In the genomic region with DNA sequence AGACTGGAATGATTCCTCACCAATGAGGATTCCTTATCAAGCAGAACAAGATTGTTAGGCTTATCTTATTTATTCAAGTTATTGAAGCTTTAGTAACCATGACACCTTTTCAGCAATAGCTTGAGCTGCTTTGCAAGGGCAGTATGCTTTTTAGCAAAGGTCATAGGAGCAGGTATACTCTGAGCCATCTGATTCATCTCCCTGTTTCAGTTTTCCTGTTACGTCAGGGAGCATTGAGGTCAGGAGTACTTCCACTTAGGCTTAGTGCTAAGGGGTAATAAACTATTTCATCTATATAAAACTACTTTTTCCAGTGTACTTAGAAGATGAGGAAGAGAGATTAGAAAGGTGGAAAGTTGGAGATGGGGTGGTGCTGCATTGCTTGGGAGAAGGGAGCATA, we compare ENCODE assay signal across 23 cellular contexts. TPM values are rescaled to one million over a fixed set of nuclear protein-coding genes. Genes with fewer than 3 reads are reported as not detected.
DNase-seq lines count a peak whose midpoint lies in the region; ATAC-seq and FAIRE-seq lines count a peak whose summit lies in the region.
"Had no signal": no experiment of that assay in that cellular context is flagged by ENCODE, and none has a peak within 500 bp of the region (broad histone marks: within the 10 kb centered on the region; RNA-seq: fewer than 3 reads in every experiment).

No MANE protein-coding gene starts in this region.

- no peaks in the 10 kb centered on the region for H3K27me3 Mint-ChIP-seq in activated T-helper 1 cell treated with anti-CD3 and anti-CD28 coated beads, Interleukin-12 subunit alpha, Interleukin-12 subunit beta, Interleukin-2, Interleukin-4 antibody, amounts not matched to agents 30 ng/mL and 10 ng/mL and 1 ng/mL, durations not matched to agents 14 hours and 24 hours and 36 hours (ENCODE audit: insufficient read depth)
- H3K27me3 Mint-ChIP-seq in immature natural killer cell (ENCODE audit: low read depth in 3 of 3): peaks cover 0 to 3% (median 0%) of the 10 kb centered on the region in 3 donors

- H3K36me3 ChIP-seq in small intestine (ENCODE audit: control insufficient read depth in 2 of 2, insufficient read depth in 2 of 2, low read length in 2 of 2): peaks cover 3 to 17% of the 10 kb centered on the region in 2 donors

- H3K27ac ChIP-seq in small intestine (ENCODE audit: low read depth in 1 of 2, low read length in 1 of 2): no peak overlapping the region
- H3K27ac ChIP-seq: BLaER1, pancreas, WERI-Rb-1 had no signal

- ATAC-seq in activated naive CD4-positive, alpha-beta T cell treated with anti-CD3 and anti-CD28 coated beads, Interleukin-2, amount 50 U/mL, for 72 hours: peak; percentile 22 to 78
- ATAC-seq in Right ventricle myocardium inferior (no peak), HG03378 (IDR thresholded peaks at IDR 0.05; ENCODE audit: unreplicated experiment) (no peak)

- H3K27me3 ChIP-seq in small intestine (ENCODE audit: control insufficient read depth in 2 of 2, insufficient read depth in 2 of 2, low read length in 2 of 2): no peaks in the 10 kb centered on the region
- H3K27me3 ChIP-seq: BLaER1, pancreas had no signal

- 31 to 62% (median 40%) methylated on average over 1 of the region's 1 CpG for WGBS in small intestine, 3 donors

- no peak for DNase-seq in activated naive CD4-positive, alpha-beta T cell treated with anti-CD3 and anti-CD28 coated beads, Interleukin-2, amount 50 U/mL, for 72 hours (ENCODE audit: low spot score in 2 of 2)
- no peak for DNase-seq in activated naive CD4-positive, alpha-beta T cell treated with anti-CD3 and anti-CD28 coated beads, Interleukin-2, amount 50 U/mL, for 16 hours
- DNase-seq in activated T-helper 1 cell treated with anti-CD3 and anti-CD28 coated beads, Interleukin-12 subunit alpha, Interleukin-12 subunit beta, Interleukin-2, Interleukin-4 antibody, amounts not matched to agents 30 ng/mL and 10 ng/mL and 1 ng/mL, durations not matched to agents 14 hours and 24 hours and 36 hours (ENCODE audit: low spot score): no peak
- no peak for DNase-seq in immature natural killer cell
- peak; percentile 82 for DNase-seq in small intestine
- no peak for DNase-seq in Right ventricle myocardium inferior (ENCODE audit: missing footprints)
- DNase-seq in Ammon's horn (ENCODE audit: low spot score): no peak
- DNase-seq: activated CD8-positive, alpha-beta memory T cell treated with anti-CD3 and anti-CD28 coated beads, Interleukin-2, amount 50 U/mL, for 4 hours; activated gamma-delta T cell; glutamatergic neuron; kidney glomerular epithelial cell; mesendoderm; NCI-H1092; NCI-H187 treated with DMSO at 0.1 percent for 48 hours; NCI-H69; nephron progenitor cell; pancreas; stimulated activated naive CD4-positive, alpha-beta T cell; T-helper 9 cell; WERI-Rb-1 had no signal

- H3K27ac Mint-ChIP-seq in activated naive CD4-positive, alpha-beta T cell treated with anti-CD3 and anti-CD28 coated beads, Interleukin-2, amount 50 U/mL, for 72 hours: peak overlapping the region; percentile 5 to 69
- peak overlapping the region; percentile 63 for H3K27ac Mint-ChIP-seq in activated T-helper 1 cell treated with anti-CD3 and anti-CD28 coated beads, Interleukin-12 subunit alpha, Interleukin-12 subunit beta, Interleukin-2, Interleukin-4 antibody, amounts not matched to agents 30 ng/mL and 10 ng/mL and 1 ng/mL, durations not matched to agents 14 hours and 24 hours and 36 hours
- H3K27ac Mint-ChIP-seq in immature natural killer cell: peak overlapping the region in 5 of 6 donors; percentile 14 to 61 (median 22)
- H3K27ac Mint-ChIP-seq: nephron progenitor cell had no signal

- H3K9me3 Mint-ChIP-seq in activated naive CD4-positive, alpha-beta T cell treated with anti-CD3 and anti-CD28 coated beads, Interleukin-2, amount 50 U/mL, for 72 hours: no peaks in the 10 kb centered on the region
- no peaks in the 10 kb centered on the region for H3K9me3 Mint-ChIP-seq in activated T-helper 1 cell treated with anti-CD3 and anti-CD28 coated beads, Interleukin-12 subunit alpha, Interleukin-12 subunit beta, Interleukin-2, Interleukin-4 antibody, amounts not matched to agents 30 ng/mL and 10 ng/mL and 1 ng/mL, durations not matched to agents 14 hours and 24 hours and 36 hours
- H3K9me3 Mint-ChIP-seq in immature natural killer cell: no peaks in the 10 kb centered on the region
- H3K9me3 Mint-ChIP-seq: nephron progenitor cell had no signal

- H3K4me3 ChIP-seq in small intestine (ENCODE audit: low read depth in 1 of 2, low read length in 2 of 2): no peak overlapping the region
- H3K4me3 ChIP-seq: BLaER1, HAP-1, pancreas had no signal

- intact Hi-C loops in activated T-helper 1 cell treated with anti-CD3 and anti-CD28 coated beads, Interleukin-12 subunit alpha, Interleukin-12 subunit beta, Interleukin-2, Interleukin-4 antibody, amounts not matched to agents 30 ng/mL and 10 ng/mL and 1 ng/mL, durations not matched to agents 14 hours and 24 hours and 36 hours (cut with micrococcal nuclease): loop anchor here (1.0 to 2.0 kb wide), 2 partner anchors 9 to 17 kb away; no protein-coding TSS in a partner anchor
- intact Hi-C loops in Right ventricle myocardium inferior (cut with DNase I): no loop called here

- H3K9me3 ChIP-seq in small intestine (ENCODE audit: control insufficient read depth, low read depth): no peaks in the 10 kb centered on the region
- H3K9me3 ChIP-seq: BLaER1, HAP-1, pancreas had no signal

- no peak for FAIRE-seq in small intestine (lab: Jason Lieb, UNC)
- FAIRE-seq: pancreas had no signal

- H3K4me3 Mint-ChIP-seq in activated T-helper 1 cell treated with anti-CD3 and anti-CD28 coated beads, Interleukin-12 subunit alpha, Interleukin-12 subunit beta, Interleukin-2, Interleukin-4 antibody, amounts not matched to agents 30 ng/mL and 10 ng/mL and 1 ng/mL, durations not matched to agents 14 hours and 24 hours and 36 hours: no peak overlapping the region
- no peak overlapping the region for H3K4me3 Mint-ChIP-seq in immature natural killer cell
- H3K4me3 Mint-ChIP-seq: nephron progenitor cell had no signal

- H3K36me3 Mint-ChIP-seq in activated naive CD4-positive, alpha-beta T cell treated with anti-CD3 and anti-CD28 coated beads, Interleukin-2, amount 50 U/mL, for 72 hours: peaks cover 7 to 29% of the 10 kb centered on the region in 2 donors
- peaks cover 34% of the 10 kb centered on the region for H3K36me3 Mint-ChIP-seq in activated T-helper 1 cell treated with anti-CD3 and anti-CD28 coated beads, Interleukin-12 subunit alpha, Interleukin-12 subunit beta, Interleukin-2, Interleukin-4 antibody, amounts not matched to agents 30 ng/mL and 10 ng/mL and 1 ng/mL, durations not matched to agents 14 hours and 24 hours and 36 hours (ENCODE audit: low read depth)
- H3K36me3 Mint-ChIP-seq in immature natural killer cell: peaks cover 6 to 27% (median 9%) of the 10 kb centered on the region in 3 donors

- peaks cover 4 to 5% of the 10 kb centered on the region in 2 donors for H3K4me1 ChIP-seq in small intestine (ENCODE audit: control insufficient read depth in 2 of 2, insufficient read depth in 1 of 2, low read depth in 1 of 2, low read length in 1 of 2)

- peaks cover 53% of the 10 kb centered on the region for H3K4me1 Mint-ChIP-seq in activated T-helper 1 cell treated with anti-CD3 and anti-CD28 coated beads, Interleukin-12 subunit alpha, Interleukin-12 subunit beta, Interleukin-2, Interleukin-4 antibody, amounts not matched to agents 30 ng/mL and 10 ng/mL and 1 ng/mL, durations not matched to agents 14 hours and 24 hours and 36 hours (ENCODE audit: low read depth)
- H3K4me1 Mint-ChIP-seq in immature natural killer cell: peaks cover 42 to 72% of the 10 kb centered on the region in 2 donors

RNA-seq across cellular contexts. Expression of a gene that starts 17.7 kb away (rescaled TPM):
- 1 to 10 TPM; 2.4 to 3.4 TPM for total RNA-seq in activated naive CD4-positive, alpha-beta T cell treated with anti-CD3 and anti-CD28 coated beads, Interleukin-2, amount 50 U/mL, for 72 hours
- 3.3 and 3.5 TPM in 2 replicates for total RNA-seq in activated T-helper 1 cell treated with anti-CD3 and anti-CD28 coated beads, Interleukin-12 subunit alpha, Interleukin-12 subunit beta, Interleukin-2, Interleukin-4 antibody, amounts not matched to agents 30 ng/mL and 10 ng/mL and 1 ng/mL, durations not matched to agents 14 hours and 24 hours and 36 hours
- polyA plus RNA-seq in immature natural killer cell: 1 to 10 TPM; 3.1 to 5.0 (median 4.2) TPM
- 1 to 10 TPM; 4.3 to 5.4 (median 5.1) TPM for polyA plus RNA-seq in small intestine
- total RNA-seq in Right ventricle myocardium inferior: 4.7 TPM

RNA-seq across cellular contexts. Expression of a gene that starts 18.9 kb away (rescaled TPM):
- total RNA-seq in activated naive CD4-positive, alpha-beta T cell treated with anti-CD3 and anti-CD28 coated beads, Interleukin-2, amount 50 U/mL, for 72 hours: 10 to 100 TPM; 50.0 to 63.1 TPM
- 62.2 and 62.8 TPM in 2 replicates for total RNA-seq in activated T-helper 1 cell treated with anti-CD3 and anti-CD28 coated beads, Interleukin-12 subunit alpha, Interleukin-12 subunit beta, Interleukin-2, Interleukin-4 antibody, amounts not matched to agents 30 ng/mL and 10 ng/mL and 1 ng/mL, durations not matched to agents 14 hours and 24 hours and 36 hours
- polyA plus RNA-seq in immature natural killer cell (10 to 100 TPM; 10.2 to 36.5 (median 11.4) TPM), small intestine (10 to 100 TPM; 13.8 to 23.0 (median 19.2) TPM)
- 24.5 TPM for total RNA-seq in Right ventricle myocardium inferior

Comparison
In these comparisons a context has a peak if more than half of its experiments do, and no peak if none do; other contexts are left out.
1. ATAC-seq: peak in activated naive CD4-positive, alpha-beta T cell treated with anti-CD3 and anti-CD28 coated beads, Interleukin-2, amount 50 U/mL, for 72 hours (2 of 2); none in Right ventricle myocardium inferior (single experiment) and HG03378 (single experiment).
2. Peak in every context shown above with its lines, with median percentiles within 50 percentile points of each other: H3K27ac Mint-ChIP-seq.